Comparison of ENCODE assay signal across 1 cellular context in the genomic region with DNA sequence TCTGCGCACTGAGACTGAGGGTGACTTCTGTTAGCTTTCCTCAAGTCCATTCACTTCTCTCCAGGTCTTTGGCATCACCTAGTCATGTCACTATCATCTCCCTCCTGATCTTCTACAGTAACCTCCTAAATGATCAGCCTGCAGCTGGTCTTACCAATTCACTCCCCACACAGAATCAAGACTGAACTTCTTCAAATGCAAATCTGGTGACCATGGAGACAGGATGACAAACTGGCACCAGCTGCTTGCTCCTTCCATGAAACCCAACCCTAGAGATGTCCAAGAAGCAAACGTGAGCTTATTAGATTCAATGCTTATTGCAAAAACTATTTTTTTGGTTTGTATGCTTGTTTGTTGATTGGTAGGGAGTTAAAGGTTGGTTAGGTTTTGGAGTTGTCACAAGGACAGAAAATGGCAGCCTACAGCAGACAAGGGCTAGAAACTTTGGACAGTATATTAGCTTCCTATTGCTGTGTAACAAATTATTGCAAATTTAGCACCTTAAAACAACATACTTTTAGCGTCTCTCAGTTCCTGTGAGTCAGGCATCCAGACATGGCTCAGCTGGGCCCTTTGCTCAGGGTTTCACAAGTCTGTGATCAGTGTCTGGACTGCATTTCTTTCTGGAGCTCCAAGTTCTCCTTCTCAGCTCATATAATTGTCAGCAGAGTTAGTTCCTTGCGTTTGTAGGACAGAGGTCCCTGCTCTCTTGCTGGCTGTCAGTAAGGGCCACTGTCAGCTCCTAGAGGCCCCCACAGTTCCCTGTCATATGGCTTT.
TF ChIP-seq lines count a peak whose summit lies in the region.

No MANE protein-coding gene starts in this region.

TF ChIP-seq in GM12878, 131 proteins besides CTCF, POLR2A, EP300 and RAD21:
- TF ChIP-seq, protein P1, sequence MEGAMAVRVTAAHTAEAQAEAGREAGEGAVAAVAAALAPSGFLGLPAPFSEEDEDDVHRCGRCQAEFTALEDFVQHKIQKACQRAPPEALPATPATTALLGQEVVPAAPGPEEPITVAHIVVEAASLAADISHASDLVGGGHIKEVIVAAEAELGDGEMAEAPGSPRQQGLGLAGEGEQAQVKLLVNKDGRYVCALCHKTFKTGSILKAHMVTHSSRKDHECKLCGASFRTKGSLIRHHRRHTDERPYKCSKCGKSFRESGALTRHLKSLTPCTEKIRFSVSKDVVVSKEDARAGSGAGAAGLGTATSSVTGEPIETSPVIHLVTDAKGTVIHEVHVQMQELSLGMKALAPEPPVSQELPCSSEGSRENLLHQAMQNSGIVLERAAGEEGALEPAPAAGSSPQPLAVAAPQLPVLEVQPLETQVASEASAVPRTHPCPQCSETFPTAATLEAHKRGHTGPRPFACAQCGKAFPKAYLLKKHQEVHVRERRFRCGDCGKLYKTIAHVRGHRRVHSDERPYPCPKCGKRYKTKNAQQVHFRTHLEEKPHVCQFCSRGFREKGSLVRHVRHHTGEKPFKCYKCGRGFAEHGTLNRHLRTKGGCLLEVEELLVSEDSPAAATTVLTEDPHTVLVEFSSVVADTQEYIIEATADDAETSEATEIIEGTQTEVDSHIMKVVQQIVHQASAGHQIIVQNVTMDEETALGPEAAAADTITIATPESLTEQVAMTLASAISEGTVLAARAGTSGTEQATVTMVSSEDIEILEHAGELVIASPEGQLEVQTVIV (IDR thresholded peaks at IDR 0.05; ENCODE audit: borderline replicate concordance, partially characterized antibody) = no peak
- TF ChIP-seq, protein P2, sequence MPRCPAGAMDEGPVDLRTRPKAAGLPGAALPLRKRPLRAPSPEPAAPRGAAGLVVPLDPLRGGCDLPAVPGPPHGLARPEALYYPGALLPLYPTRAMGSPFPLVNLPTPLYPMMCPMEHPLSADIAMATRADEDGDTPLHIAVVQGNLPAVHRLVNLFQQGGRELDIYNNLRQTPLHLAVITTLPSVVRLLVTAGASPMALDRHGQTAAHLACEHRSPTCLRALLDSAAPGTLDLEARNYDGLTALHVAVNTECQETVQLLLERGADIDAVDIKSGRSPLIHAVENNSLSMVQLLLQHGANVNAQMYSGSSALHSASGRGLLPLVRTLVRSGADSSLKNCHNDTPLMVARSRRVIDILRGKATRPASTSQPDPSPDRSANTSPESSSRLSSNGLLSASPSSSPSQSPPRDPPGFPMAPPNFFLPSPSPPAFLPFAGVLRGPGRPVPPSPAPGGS (IDR thresholded peaks at IDR 0.05; ENCODE audit: borderline replicate concordance, insufficient read depth, low read depth, low read length, poor library complexity, severe bottlenecking) = peak; percentile 27
